Comparison of ENCODE assay signal across 16 cellular contexts in genomic region chr12:2609020-2609419, GRCh38.
"Had no signal": no experiment of that assay in that cellular context is flagged by ENCODE, and none has a peak within 500 bp of the region (broad histone marks: within the 10 kb centered on the region; RNA-seq: fewer than 3 reads in every experiment).

No MANE protein-coding gene starts in this region.

- H3K4me1 ChIP-seq: tibial nerve had no signal

- DNase-seq: activated CD4-positive, alpha-beta T cell treated with anti-CD3 and anti-CD28 coated beads, Interleukin-2, amount 50 U/mL, for 1 hour; activated CD4-positive, CD25-positive, alpha-beta regulatory T cell; activated gamma-delta T cell; activated naive CD8-positive, alpha-beta T cell treated with anti-CD3 and anti-CD28 coated beads for 36 hours; activated T-cell treated with anti-CD3 and anti-CD28 coated beads, Interleukin-2, amount 50 U/mL, for 4 hours; glutamatergic neuron; stimulated activated CD4-positive, alpha-beta T cell treated with anti-CD3 and anti-CD28 coated beads, Interleukin-4, amount 100 ng/mL, for 24 hours; T-helper 17 cell had no signal

- H3K4me3 ChIP-seq: breast epithelium, left lung, tibial nerve, vagina had no signal

- H3K9me3 ChIP-seq: breast epithelium, left lung, tibial nerve, vagina had no signal

- H3K4me3 Mint-ChIP-seq: activated naive CD8-positive, alpha-beta T cell treated with anti-CD3 and anti-CD28 coated beads for 36 hours; activated T-cell treated with anti-CD3 and anti-CD28 coated beads, Interleukin-2, amount 50 U/mL, for 4 hours; memory B cell; natural killer cell treated with Interleukin-12 subunit alpha and Interleukin-12 subunit beta and Interleukin-15 and Interleukin-18, amount 100 ng/mL, for 72 hours; stimulated activated naive CD8-positive, alpha-beta T cell treated with anti-CD3 and anti-CD28 coated beads, Interleukin-15, Interleukin-2, amounts not matched to agents 100 ng/mL and 50 ng/mL, for 24 hours; T-helper 17 cell had no signal

- H3K27ac Mint-ChIP-seq: activated naive CD8-positive, alpha-beta T cell treated with anti-CD3 and anti-CD28 coated beads for 36 hours; memory B cell; natural killer cell treated with Interleukin-12 subunit alpha and Interleukin-12 subunit beta and Interleukin-15 and Interleukin-18, amount 100 ng/mL, for 72 hours; T-helper 17 cell had no signal

- H3K9me3 Mint-ChIP-seq: activated naive CD8-positive, alpha-beta T cell treated with anti-CD3 and anti-CD28 coated beads for 36 hours; activated T-cell treated with anti-CD3 and anti-CD28 coated beads, Interleukin-2, amount 50 U/mL, for 4 hours; memory B cell; natural killer cell treated with Interleukin-12 subunit alpha and Interleukin-12 subunit beta and Interleukin-15 and Interleukin-18, amount 100 ng/mL, for 72 hours; stimulated activated naive CD8-positive, alpha-beta T cell treated with anti-CD3 and anti-CD28 coated beads, Interleukin-15, Interleukin-2, amounts not matched to agents 100 ng/mL and 50 ng/mL, for 24 hours had no signal

- H3K27ac ChIP-seq: breast epithelium, left lung, tibial nerve, vagina had no signal

- H3K36me3 ChIP-seq: breast epithelium, left lung had no signal

- H3K4me1 Mint-ChIP-seq: memory B cell, T-helper 17 cell had no signal

- H3K27me3 ChIP-seq: breast epithelium, tibial nerve, vagina had no signal

- H3K36me3 Mint-ChIP-seq: activated naive CD8-positive, alpha-beta T cell treated with anti-CD3 and anti-CD28 coated beads for 36 hours; memory B cell; natural killer cell treated with Interleukin-12 subunit alpha and Interleukin-12 subunit beta and Interleukin-15 and Interleukin-18, amount 100 ng/mL, for 72 hours had no signal

- ATAC-seq: activated T-cell treated with anti-CD3 and anti-CD28 coated beads, Interleukin-2, amount 50 U/mL, for 4 hours; esophagus mucosa; left lung; natural killer cell treated with Interleukin-12 subunit alpha and Interleukin-12 subunit beta and Interleukin-15 and Interleukin-18, amount 100 ng/mL, for 72 hours; T-helper 17 cell had no signal
